In genomic region chr6:23692184-23692583, GRCh38 we compare ENCODE assay signal across 24 cellular contexts.
A peak's percentile ranks its signal among the peaks of the same experiment; 100 is the strongest.
DNase-seq lines count a peak whose midpoint lies in the region; TF ChIP-seq lines count a peak whose summit lies in the region.
"Had no signal": no experiment of that assay in that cellular context is flagged by ENCODE, and none has a peak within 500 bp of the region (broad histone marks: within the 10 kb centered on the region; RNA-seq: fewer than 3 reads in every experiment).

No MANE protein-coding gene starts in this region.

- H3K79me2 ChIP-seq in GM23248 (ENCODE audit: insufficient read depth), result no peaks in the 10 kb centered on the region

- TF ChIP-seq CTCF in VCaP (conservative IDR thresholded peaks at IDR 0.05) (no peak), nephron (IDR thresholded peaks at IDR 0.05; ENCODE audit: unreplicated experiment in 3 of 3) (no peak)

- H2AFZ ChIP-seq in GM23248, result no peak overlapping the region
- H2AFZ ChIP-seq: GM23338 had no signal

- intact Hi-C loops in activated T-helper 1 cell treated with anti-CD3 and anti-CD28 coated beads, Interleukin-12 subunit alpha, Interleukin-12 subunit beta, Interleukin-2, Interleukin-4 antibody, amounts not matched to agents 30 ng/mL and 10 ng/mL and 1 ng/mL, durations not matched to agents 14 hours and 24 hours and 36 hours (cut with micrococcal nuclease), result no loop called here

- WGBS in GM23248 (ENCODE audit: low coverage in 1 of 2, low lambda C conversion rate in 2 of 2, missing lambda C conversion rate in 2 of 2), 2 experiments, result 60 to 74% methylated on average over 2 of the region's 2 CpGs

- in situ Hi-C loops in GM23248 (cut with MboI), result no loop called here

- no peaks in the 10 kb centered on the region for H3K9me3 ChIP-seq in GM23248 (ENCODE audit: low read depth)
- H3K9me3 ChIP-seq: MG63 had no signal

- no peaks in the 10 kb centered on the region for H3K36me3 ChIP-seq in GM23248 (ENCODE audit: low read depth)
- H3K36me3 ChIP-seq: MG63 had no signal

- peak overlapping the region; percentile 96 for H3K27ac ChIP-seq in VCaP
- no peak overlapping the region for H3K27ac ChIP-seq in substantia nigra (ENCODE audit: low read depth, low read length, poor library complexity, severe bottlenecking)
- no peak overlapping the region for H3K27ac ChIP-seq in GM23248
- H3K27ac ChIP-seq: 22Rv1 had no signal

- H3K9me3 Mint-ChIP-seq in nephron, result no peaks in the 10 kb centered on the region
- H3K9me3 Mint-ChIP-seq in activated T-helper 1 cell treated with anti-CD3 and anti-CD28 coated beads, Interleukin-12 subunit alpha, Interleukin-12 subunit beta, Interleukin-2, Interleukin-4 antibody, amounts not matched to agents 30 ng/mL and 10 ng/mL and 1 ng/mL, durations not matched to agents 14 hours and 24 hours and 36 hours, result peaks cover 7% of the 10 kb centered on the region
- H3K9me3 Mint-ChIP-seq: GM23338 had no signal

- no peaks in the 10 kb centered on the region for H3K27me3 ChIP-seq in GM23248 (replicated peaks; ENCODE audit: insufficient read depth)
- H3K27me3 ChIP-seq: MG63 had no signal

- H3F3A ChIP-seq in GM23248 (ENCODE audit: insufficient read depth), result no peaks in the 10 kb centered on the region

- H3K4me1 ChIP-seq in GM23248 (ENCODE audit: insufficient read depth), result no peaks in the 10 kb centered on the region

- H3K4me3 Mint-ChIP-seq in nephron, result no peak overlapping the region
- no peak overlapping the region for H3K4me3 Mint-ChIP-seq in activated T-helper 1 cell treated with anti-CD3 and anti-CD28 coated beads, Interleukin-12 subunit alpha, Interleukin-12 subunit beta, Interleukin-2, Interleukin-4 antibody, amounts not matched to agents 30 ng/mL and 10 ng/mL and 1 ng/mL, durations not matched to agents 14 hours and 24 hours and 36 hours
- H3K4me3 Mint-ChIP-seq: GM23338; IgD-negative memory B cell; T-helper 1 cell treated with Interleukin-12 subunit alpha and Interleukin-12 subunit beta and Interleukin-4 antibody, amounts not matched to agents 30 μg/mL and 1 μg/mL, for 36 hours had no signal

- no peak overlapping the region for H3K4me2 ChIP-seq in GM23248 (ENCODE audit: unreplicated experiment)
- H3K4me2 ChIP-seq: GM23338 had no signal

- H3K36me3 Mint-ChIP-seq in nephron (ENCODE audit: low read depth), result no peaks in the 10 kb centered on the region
- no peaks in the 10 kb centered on the region for H3K36me3 Mint-ChIP-seq in activated T-helper 1 cell treated with anti-CD3 and anti-CD28 coated beads, Interleukin-12 subunit alpha, Interleukin-12 subunit beta, Interleukin-2, Interleukin-4 antibody, amounts not matched to agents 30 ng/mL and 10 ng/mL and 1 ng/mL, durations not matched to agents 14 hours and 24 hours and 36 hours (ENCODE audit: low read depth)
- H3K36me3 Mint-ChIP-seq: IgD-negative memory B cell had no signal

- no peak overlapping the region for H3K4me3 ChIP-seq in GM23248
- H3K4me3 ChIP-seq: GM23338, MG63 had no signal

- H3K9ac ChIP-seq in GM23248, result no peak overlapping the region

- no peaks in the 10 kb centered on the region for H3K27me3 Mint-ChIP-seq in nephron (ENCODE audit: low read depth)
- H3K27me3 Mint-ChIP-seq in activated T-helper 1 cell treated with anti-CD3 and anti-CD28 coated beads, Interleukin-12 subunit alpha, Interleukin-12 subunit beta, Interleukin-2, Interleukin-4 antibody, amounts not matched to agents 30 ng/mL and 10 ng/mL and 1 ng/mL, durations not matched to agents 14 hours and 24 hours and 36 hours (ENCODE audit: insufficient read depth), result no peaks in the 10 kb centered on the region
- H3K27me3 Mint-ChIP-seq: IgD-negative memory B cell had no signal

- DNase-seq in DMS53 (lab: John Stamatoyannopoulos, UW) (peak; percentile 19), DMS53 treated with DMSO at 0.1 percent for 48 hours (lab: John Stamatoyannopoulos, UW; ENCODE audit: unreplicated experiment) (no peak), NCI-H526 treated with DMSO at 0.1 percent for 48 hours (lab: John Stamatoyannopoulos, UW) (peak; percentile 82), substantia nigra (lab: John Stamatoyannopoulos, UW) (no peak), GM23248 (no peak)
- no peak for DNase-seq in activated T-helper 1 cell treated with anti-CD3 and anti-CD28 coated beads, Interleukin-12 subunit alpha, Interleukin-12 subunit beta, Interleukin-2, Interleukin-4 antibody, amounts not matched to agents 30 ng/mL and 10 ng/mL and 1 ng/mL, durations not matched to agents 14 hours and 24 hours and 36 hours (ENCODE audit: low spot score)
- DNase-seq: COR-L47; DMS 273 treated with DMSO at 0.1 percent for 48 hours; GDM1; Karpas-422; MG63; NCI-H1092; NCI-H1694 treated with DMSO at 0.1 percent for 48 hours; NCI-H2107; NCI-H345; NCI-H524 treated with DMSO at 0.1 percent for 48 hours; NK-92 treated with Interleukin-12 subunit alpha and Interleukin-12 subunit beta, amount 100 ng/mL, for 24 hours; Right ventricle myocardium superior had no signal

- no peaks in the 10 kb centered on the region for H4K20me1 ChIP-seq in GM23248 (ENCODE audit: insufficient read depth)

- H3K4me1 Mint-ChIP-seq in nephron, result peaks cover 32% of the 10 kb centered on the region
- no peaks in the 10 kb centered on the region for H3K4me1 Mint-ChIP-seq in activated T-helper 1 cell treated with anti-CD3 and anti-CD28 coated beads, Interleukin-12 subunit alpha, Interleukin-12 subunit beta, Interleukin-2, Interleukin-4 antibody, amounts not matched to agents 30 ng/mL and 10 ng/mL and 1 ng/mL, durations not matched to agents 14 hours and 24 hours and 36 hours (ENCODE audit: low read depth)
- H3K4me1 Mint-ChIP-seq: IgD-negative memory B cell had no signal

- peak overlapping the region; percentile 1 to 32 (median 9) for H3K27ac Mint-ChIP-seq in nephron
- no peak overlapping the region for H3K27ac Mint-ChIP-seq in activated T-helper 1 cell treated with anti-CD3 and anti-CD28 coated beads, Interleukin-12 subunit alpha, Interleukin-12 subunit beta, Interleukin-2, Interleukin-4 antibody, amounts not matched to agents 30 ng/mL and 10 ng/mL and 1 ng/mL, durations not matched to agents 14 hours and 24 hours and 36 hours
- H3K27ac Mint-ChIP-seq: GM23338; IgD-negative memory B cell; T-helper 1 cell treated with Interleukin-12 subunit alpha and Interleukin-12 subunit beta and Interleukin-4 antibody, amounts not matched to agents 30 μg/mL and 1 μg/mL, for 36 hours had no signal

- H3K9me2 ChIP-seq in GM23248 (ENCODE audit: insufficient read depth), result no peaks in the 10 kb centered on the region

Comparison
In these comparisons a context has a peak if more than half of its experiments do, and no peak if none do; other contexts are left out.
1. DNase-seq: peak in DMS53 (single experiment) and NCI-H526 treated with DMSO at 0.1 percent for 48 hours (single experiment); none in DMS53 treated with DMSO at 0.1 percent for 48 hours (single experiment), activated T-helper 1 cell treated with anti-CD3 and anti-CD28 coated beads, Interleukin-12 subunit alpha, Interleukin-12 subunit beta, Interleukin-2, Interleukin-4 antibody, amounts not matched to agents 30 ng/mL and 10 ng/mL and 1 ng/mL, durations not matched to agents 14 hours and 24 hours and 36 hours (single experiment), substantia nigra (0 of 49) and GM23248 (single experiment).